Comparison of ENCODE assay signal across 8 cellular contexts in genomic region chrX:151397741-151398070, GRCh38. TPM values are rescaled to one million over a fixed set of nuclear protein-coding genes. Genes with fewer than 3 reads are reported as not detected.
DNase-seq lines count a peak whose midpoint lies in the region; ATAC-seq and TF ChIP-seq lines count a peak whose summit lies in the region.

No MANE protein-coding gene starts in this region.

- ATAC-seq in GM19438 (IDR thresholded peaks at IDR 0.05; ENCODE audit: low read depth, unreplicated experiment), result peak; percentile 17

- no peaks in the 10 kb centered on the region for H3K79me2 ChIP-seq in parathyroid adenoma

- H3K36me3 ChIP-seq in Peyer's patch, result no peaks in the 10 kb centered on the region
- H3K36me3 ChIP-seq in parathyroid adenoma (ENCODE audit: control insufficient read depth, insufficient read depth, low read length), result no peaks in the 10 kb centered on the region

- H3K4me3 ChIP-seq in AG04450 (ENCODE audit: low read depth, low read length) (peak overlapping the region; percentile 77), Peyer's patch (peak overlapping the region; percentile 61 to 85 (median 70)), parathyroid adenoma (ENCODE audit: low read depth, low read length) (peak overlapping the region; percentile 76)

- POLR2A ChIA-PET in AG04450 (lab: Yijun Ruan, JAX), result interaction anchor here (0.6 kb wide), 1 partner anchor 173 kb away, joined by 6 read pairs; no protein-coding TSS in a partner anchor

- H3K27ac ChIP-seq in AG04450 (ENCODE audit: low read depth, low read length), result no peak overlapping the region
- peak overlapping the region; percentile 87 to 96 (median 93) for H3K27ac ChIP-seq in Peyer's patch
- H3K27ac ChIP-seq in epithelial cell of prostate, result peak overlapping the region; percentile 89
- H3K27ac ChIP-seq in parathyroid adenoma, result no peak overlapping the region

- in situ Hi-C loops in GM13976 (cut with MboI; ENCODE audit: low sequenced_read_pairs, unreplicated experiment), result no loop called here

- DNase-seq in AG04450 (ENCODE audit: low read depth, low spot score), result no peak
- DNase-seq in Peyer's patch, result no peak
- no peak for DNase-seq in epithelial cell of prostate (ENCODE audit: low read depth, low spot score)
- DNase-seq in GM13976 (ENCODE audit: low spot score), result no peak
- no peak for DNase-seq in NCI-H1048 (lab: John Stamatoyannopoulos, UW)
- no peak for DNase-seq in stimulated activated CD4-positive, alpha-beta T cell treated with anti-CD3 and anti-CD28 coated beads, Interleukin-4, amount 100 ng/mL, for 4 hours

- TF ChIP-seq CTCF in AG04450 (IDR thresholded peaks at IDR 0.05; ENCODE audit: low read depth, low read length) (no peak), Peyer's patch (IDR thresholded peaks at IDR 0.05) (no peak), parathyroid adenoma (IDR thresholded peaks at IDR 0.05) (no peak), GM13976 (IDR thresholded peaks at IDR 0.05; ENCODE audit: borderline replicate concordance, control extremely low read depth, extremely low read depth, insufficient read depth, missing control alignments) (no peak)

- peaks cover 0 to 7% (median 0%) of the 10 kb centered on the region in 4 donors for H3K4me1 ChIP-seq in Peyer's patch
- no peaks in the 10 kb centered on the region for H3K4me1 ChIP-seq in parathyroid adenoma

- CTCF ChIA-PET in AG04450 (lab: Charles Lee), result interaction anchor here (0.6 kb wide), 1 partner anchor 1554 kb away, joined by 5 read pairs; no protein-coding TSS in a partner anchor

- TF ChIP-seq POLR2A in Peyer's patch (IDR thresholded peaks at IDR 0.05), result no peak

- H3K9ac ChIP-seq in parathyroid adenoma, result no peak overlapping the region

- H3K9me3 ChIP-seq in AG04450 (ENCODE audit: control insufficient read depth, insufficient read depth, low read length) (no peaks in the 10 kb centered on the region), Peyer's patch (no peaks in the 10 kb centered on the region), parathyroid adenoma (ENCODE audit: control insufficient read depth, low read length) (no peaks in the 10 kb centered on the region)

- peak overlapping the region; percentile 86 for H2AFZ ChIP-seq in parathyroid adenoma

- H3K27me3 ChIP-seq in AG04450 (ENCODE audit: control insufficient read depth, insufficient read depth, low read length) (no peaks in the 10 kb centered on the region), Peyer's patch (no peaks in the 10 kb centered on the region), parathyroid adenoma (ENCODE audit: control insufficient read depth, insufficient read depth, low read length) (no peaks in the 10 kb centered on the region)

- peak overlapping the region; percentile 65 for H3K4me2 ChIP-seq in parathyroid adenoma (ENCODE audit: low read length)

RNA-seq across cellular contexts. Expression of gene VMA21, which starts 0.7 kb away (rescaled TPM):
- polyA plus RNA-seq in AG04450 (2011; rRNA removed), result 22.4 and 27.1 TPM in 2 replicates
- polyA minus RNA-seq in AG04450 (2011; rRNA and poly(A)+ RNA removed), result 23.4 and 25.1 TPM in 2 replicates
- total RNA-seq in Peyer's patch, result 10 to 100 TPM in 3 of 4 donors, 1 to 10 TPM in 1; 7.2 to 19.0 (median 13.6) TPM

Comparison
In these comparisons a context has a peak if more than half of its experiments do, and no peak if none do; other contexts are left out.
1. H3K27ac ChIP-seq: peak in Peyer's patch (4 of 4) and epithelial cell of prostate (single experiment); none in AG04450 (single experiment) and parathyroid adenoma (single experiment).
2. Peak in every context shown above with its lines, with median percentiles within 50 percentile points of each other: H3K4me3 ChIP-seq.